In the genomic region with DNA sequence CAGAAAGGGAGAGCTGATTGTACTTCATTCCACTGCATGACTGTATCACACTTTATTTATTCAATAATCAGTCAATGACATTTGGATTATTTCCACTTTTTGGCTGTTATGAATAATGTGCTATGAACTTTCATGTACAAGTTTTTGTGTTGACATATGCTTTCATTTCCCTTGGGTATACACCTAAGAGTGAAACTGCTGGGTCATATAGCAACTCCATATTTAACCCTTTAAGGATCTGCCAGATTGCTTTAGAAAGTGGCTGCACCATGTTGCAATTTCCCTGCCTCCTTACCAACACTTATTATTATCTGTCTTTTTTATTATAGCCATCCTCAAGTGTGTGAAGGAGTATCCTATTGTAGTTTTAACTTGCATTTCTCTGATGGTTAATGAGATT, we compare ENCODE assay signal across 19 cellular contexts.
A peak's percentile ranks its signal among the peaks of the same experiment; 100 is the strongest.
DNase-seq lines count a peak whose midpoint lies in the region; ATAC-seq, FAIRE-seq and TF ChIP-seq lines count a peak whose summit lies in the region.
"Had no signal": no experiment of that assay in that cellular context is flagged by ENCODE, and none has a peak within 500 bp of the region (broad histone marks: within the 10 kb centered on the region; RNA-seq: fewer than 3 reads in every experiment).

No MANE protein-coding gene starts in this region.

- peaks cover 10% of the 10 kb centered on the region for H3K27me3 Mint-ChIP-seq in activated CD4-positive, alpha-beta T cell treated with anti-CD3 and anti-CD28 coated beads for 36 hours
- no peaks in the 10 kb centered on the region for H3K27me3 Mint-ChIP-seq in glutamatergic neuron (ENCODE audit: unreplicated experiment)
- H3K27me3 Mint-ChIP-seq: CD4-positive, CD25-positive, alpha-beta regulatory T cell had no signal

- in situ Hi-C loops in GM12878 (cut with MboI): no loop called here

- SMC1A ChIA-PET in GM12878 (lab: Charles Lee; ENCODE audit: uncharacterized antibody, unreplicated experiment): no interaction called here

- no peaks in the 10 kb centered on the region for H3K27me3 ChIP-seq in GM12878 (replicated peaks in 1 of 2; ENCODE audit: control insufficient read depth in 2 of 2, insufficient read depth in 2 of 2, low read length in 1 of 2)
- H3K27me3 ChIP-seq: BLaER1 had no signal

- H3K9me3 Mint-ChIP-seq in activated CD4-positive, alpha-beta T cell treated with anti-CD3 and anti-CD28 coated beads for 36 hours (ENCODE audit: low read depth): peaks cover 7% of the 10 kb centered on the region
- H3K9me3 Mint-ChIP-seq in glutamatergic neuron (ENCODE audit: unreplicated experiment): no peaks in the 10 kb centered on the region

- no peak for TF ChIP-seq CTCF in GM12878 (IDR thresholded peaks at IDR 0.05 in 2 of 3, conservative IDR thresholded peaks at IDR 0.05 in 1 of 3; ENCODE audit: control insufficient read depth in 2 of 3, extremely low read depth in 1 of 3, insufficient read depth in 1 of 3, low read depth in 3 of 3, low read length in 3 of 3)
- TF ChIP-seq CTCF in glutamatergic neuron (IDR thresholded peaks at IDR 0.05; ENCODE audit: partially characterized antibody, unreplicated experiment): no peak

- no peak overlapping the region for H3K9ac ChIP-seq in GM12878 (ENCODE audit: control insufficient read depth, insufficient read depth, low read length)
- H3K9ac ChIP-seq: BLaER1 had no signal

- BruUV-seq in GM12878 (replicated peaks; lab: Mats Ljungman, UMichigan): no TSS peak

- RAD21 ChIA-PET in GM12878 (lab: Charles Lee; ENCODE audit: unreplicated experiment): no interaction called here

- no peaks in the 10 kb centered on the region for H3K4me1 Mint-ChIP-seq in activated CD4-positive, alpha-beta T cell treated with anti-CD3 and anti-CD28 coated beads for 36 hours
- H3K4me1 Mint-ChIP-seq in glutamatergic neuron (ENCODE audit: low read depth, unreplicated experiment): peaks cover 3% of the 10 kb centered on the region
- H3K4me1 Mint-ChIP-seq: CD4-positive, CD25-positive, alpha-beta regulatory T cell had no signal

- H3K27ac Mint-ChIP-seq in activated CD4-positive, alpha-beta T cell treated with anti-CD3 and anti-CD28 coated beads for 36 hours: no peak overlapping the region
- H3K27ac Mint-ChIP-seq in glutamatergic neuron (ENCODE audit: unreplicated experiment): no peak overlapping the region
- H3K27ac Mint-ChIP-seq: CD4-positive, CD25-positive, alpha-beta regulatory T cell; H9 had no signal

- H3K9me3 ChIP-seq in GM12878 (replicated peaks; ENCODE audit: control insufficient read depth, insufficient read depth, low read length): peaks cover 4% of the 10 kb centered on the region

- no peaks in the 10 kb centered on the region for H3K79me2 ChIP-seq in GM12878 (ENCODE audit: control insufficient read depth, insufficient read depth, low read length)

- ATAC-seq in activated CD4-positive, alpha-beta T cell treated with anti-CD3 and anti-CD28 coated beads for 36 hours: peak; percentile 33
- ATAC-seq in GM12878 (peak; percentile 50), HG03442 (IDR thresholded peaks at IDR 0.05; ENCODE audit: unreplicated experiment) (no peak), HG02623 (IDR thresholded peaks at IDR 0.05; ENCODE audit: unreplicated experiment) (no peak)
- ATAC-seq: HepG2 had no signal

- FAIRE-seq in GM12878 (lab: Jason Lieb, UNC): no peak
- FAIRE-seq: G401.6, HepG2, HTR-8/SVneo had no signal

- H2AFZ ChIP-seq in GM12878 (ENCODE audit: control insufficient read depth, low read depth, low read length): no peak overlapping the region

- H3K27ac ChIP-seq in GM12878 (ENCODE audit: control insufficient read depth, insufficient read depth): no peak overlapping the region
- H3K27ac ChIP-seq: 22Rv1, BLaER1 had no signal

- POLR2A ChIA-PET in activated CD4-positive, alpha-beta T cell treated with anti-CD3 and anti-CD28 coated beads for 36 hours (lab: Charles Lee): no interaction called here
- POLR2A ChIA-PET in GM12878 (lab: Charles Lee): no interaction called here

- H3K4me3 Mint-ChIP-seq in activated CD4-positive, alpha-beta T cell treated with anti-CD3 and anti-CD28 coated beads for 36 hours: no peak overlapping the region
- H3K4me3 Mint-ChIP-seq in glutamatergic neuron (ENCODE audit: unreplicated experiment): no peak overlapping the region
- H3K4me3 Mint-ChIP-seq: CD4-positive, CD25-positive, alpha-beta regulatory T cell; H9 had no signal

- H3K4me3 ChIP-seq in GM12878: no peak overlapping the region
- H3K4me3 ChIP-seq: BLaER1 had no signal

- H3K4me2 ChIP-seq in GM12878 (ENCODE audit: control insufficient read depth, insufficient read depth): no peak overlapping the region
- H3K4me2 ChIP-seq: BLaER1 had no signal

- TF ChIP-seq RAD21 in GM12878 (IDR thresholded peaks at IDR 0.05; ENCODE audit: insufficient read depth, low read depth, low read length): no peak

- TF ChIP-seq POLR2A in GM12878 (IDR thresholded peaks at IDR 0.05; ENCODE audit: low read depth, low read length): no peak

- no peaks in the 10 kb centered on the region for H3K36me3 Mint-ChIP-seq in activated CD4-positive, alpha-beta T cell treated with anti-CD3 and anti-CD28 coated beads for 36 hours (ENCODE audit: low read depth)
- H3K36me3 Mint-ChIP-seq in glutamatergic neuron (ENCODE audit: unreplicated experiment): no peaks in the 10 kb centered on the region
- H3K36me3 Mint-ChIP-seq: CD4-positive, CD25-positive, alpha-beta regulatory T cell had no signal

- no peaks in the 10 kb centered on the region for H3K36me3 ChIP-seq in GM12878 (ENCODE audit: control insufficient read depth in 2 of 2, insufficient read depth in 2 of 2, low read length in 1 of 2)
- H3K36me3 ChIP-seq: BLaER1 had no signal

- H3K4me1 ChIP-seq in GM12878 (ENCODE audit: control insufficient read depth, insufficient read depth, low read length): no peaks in the 10 kb centered on the region
- H3K4me1 ChIP-seq: BLaER1 had no signal

- no peak for TF ChIP-seq EP300 in GM12878 (IDR thresholded peaks at IDR 0.05; ENCODE audit: borderline replicate concordance in 1 of 2, control insufficient read depth in 1 of 2, low read depth in 2 of 2, low read length in 2 of 2)

- H4K20me1 ChIP-seq in GM12878 (ENCODE audit: control insufficient read depth, insufficient read depth): no peaks in the 10 kb centered on the region
- H4K20me1 ChIP-seq: BLaER1 had no signal

- intact Hi-C loops in activated CD4-positive, alpha-beta T cell treated with anti-CD3 and anti-CD28 coated beads for 36 hours (cut with DNase I, micrococcal nuclease): no loop called here
- intact Hi-C loops in GM12878 (cut with micrococcal nuclease; ENCODE audit: unreplicated experiment): no loop called here

- CTCF ChIA-PET in activated CD4-positive, alpha-beta T cell treated with anti-CD3 and anti-CD28 coated beads for 36 hours (lab: Charles Lee): no interaction called here
- CTCF ChIA-PET in GM12878 (lab: Yijun Ruan, JAX): no interaction called here

- no peak for DNase-seq in activated CD4-positive, alpha-beta T cell treated with anti-CD3 and anti-CD28 coated beads for 36 hours
- DNase-seq in activated CD4-positive, alpha-beta T cell treated with anti-CD3 and anti-CD28 coated beads for 1 hour: no peak
- peak; percentile 6 for DNase-seq in MV-4-11 (lab: John Stamatoyannopoulos, UW)
- DNase-seq in GM12878 (ENCODE audit: low read depth, low spot score): no peak
- DNase-seq in COLO829 (ENCODE audit: low spot score): no peak
- no peak for DNase-seq in glutamatergic neuron
- DNase-seq: AML-193; Calu3; CD4-positive, CD25-positive, alpha-beta regulatory T cell; DMS79; GOT3; H9 had no signal

TF ChIP-seq in GM12878, 131 proteins besides CTCF, POLR2A, EP300 and RAD21 (continues in another document):
- peak; percentile 15; the same call in 1 of the 2 replicates for TF ChIP-seq IRF4 (IDR thresholded peaks at IDR 0.05; ENCODE audit: low read depth, low read length)
- 0 out of 2 replicates have a peak, but pooled peaks have one; percentile 19 for TF ChIP-seq ZNF217 (IDR thresholded peaks at IDR 0.05)
- TF ChIP-seq, protein P1, sequence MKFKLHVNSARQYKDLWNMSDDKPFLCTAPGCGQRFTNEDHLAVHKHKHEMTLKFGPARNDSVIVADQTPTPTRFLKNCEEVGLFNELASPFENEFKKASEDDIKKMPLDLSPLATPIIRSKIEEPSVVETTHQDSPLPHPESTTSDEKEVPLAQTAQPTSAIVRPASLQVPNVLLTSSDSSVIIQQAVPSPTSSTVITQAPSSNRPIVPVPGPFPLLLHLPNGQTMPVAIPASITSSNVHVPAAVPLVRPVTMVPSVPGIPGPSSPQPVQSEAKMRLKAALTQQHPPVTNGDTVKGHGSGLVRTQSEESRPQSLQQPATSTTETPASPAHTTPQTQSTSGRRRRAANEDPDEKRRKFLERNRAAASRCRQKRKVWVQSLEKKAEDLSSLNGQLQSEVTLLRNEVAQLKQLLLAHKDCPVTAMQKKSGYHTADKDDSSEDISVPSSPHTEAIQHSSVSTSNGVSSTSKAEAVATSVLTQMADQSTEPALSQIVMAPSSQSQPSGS (IDR thresholded peaks at IDR 0.05; ENCODE audit: low read length): no peak
- TF ChIP-seq BCL11A (IDR thresholded peaks at IDR 0.05; ENCODE audit: low read depth, low read length): 0 out of 2 replicates have a peak, but pooled peaks have one; percentile 27
- TF ChIP-seq JUNB (IDR thresholded peaks at IDR 0.05): peak; percentile 86
- peak; percentile 69 for TF ChIP-seq MEF2B (IDR thresholded peaks at IDR 0.05; ENCODE audit: partially characterized antibody, poor library complexity, severe bottlenecking)
- peak; percentile 39; the same call in 1 of the 2 replicates for TF ChIP-seq NFIC (IDR thresholded peaks at IDR 0.05; ENCODE audit: low read depth, low read length)
- no peak for TF ChIP-seq NKRF (conservative IDR thresholded peaks at IDR 0.05)
- TF ChIP-seq SMARCA5 (IDR thresholded peaks at IDR 0.05): peak; percentile 35; the same call in 1 of the 2 replicates
- TF ChIP-seq SP1 (IDR thresholded peaks at IDR 0.05; ENCODE audit: low read depth, low read length): no peak

Comparison
In these comparisons a context has a peak if more than half of its experiments do, and no peak if none do; other contexts are left out.
1. ATAC-seq: peak in activated CD4-positive, alpha-beta T cell treated with anti-CD3 and anti-CD28 coated beads for 36 hours (single experiment) and GM12878 (single experiment); none in HG03442 (single experiment) and HG02623 (single experiment).